In genomic region chr5:97534166-97534565, GRCh38 we compare ENCODE assay signal across 8 cellular contexts.
DNase-seq lines count a peak whose midpoint lies in the region; ATAC-seq lines count a peak whose summit lies in the region.

No MANE protein-coding gene starts in this region.

- no peak overlapping the region for H3K9ac ChIP-seq in NT2/D1 (ENCODE audit: insufficient read length, low read depth)

- H3K27me3 ChIP-seq in NT2/D1 (ENCODE audit: insufficient read depth, insufficient read length) = no peaks in the 10 kb centered on the region

- H3K36me3 ChIP-seq in NT2/D1 (ENCODE audit: insufficient read depth, insufficient read length, low read length) = no peaks in the 10 kb centered on the region

- H3K4me1 ChIP-seq in NT2/D1 (ENCODE audit: insufficient read depth, insufficient read length) = no peaks in the 10 kb centered on the region

- DNase-seq in DMS 273 treated with DMSO at 0.1 percent for 48 hours (lab: John Stamatoyannopoulos, UW) (peak; percentile 19), NT2/D1 (ENCODE audit: low read depth, low spot score) (peak; percentile 16), dedifferentiated amniotic fluid mesenchymal stem cell (ENCODE audit: extremely low spot score) (peak; percentile 89), lung microvascular endothelial cell (ENCODE audit: low read depth in 2 of 2) (peak; percentile 59 to 86), GDM1 (lab: John Stamatoyannopoulos, UW) (no peak), NCI-H446 treated with DMSO at 0.1 percent for 48 hours (lab: John Stamatoyannopoulos, UW) (no peak)

- H3K9me3 ChIP-seq in NT2/D1 (ENCODE audit: insufficient read depth, low read length) = no peaks in the 10 kb centered on the region

- ATAC-seq in GM19043 (IDR thresholded peaks at IDR 0.05; ENCODE audit: low read depth, unreplicated experiment) (peak; percentile 54), HG03097 (IDR thresholded peaks at IDR 0.05; ENCODE audit: low FRiP score, unreplicated experiment) (peak; percentile 64)

- no peak overlapping the region for H3K4me3 ChIP-seq in NT2/D1 (ENCODE audit: insufficient read length, low read depth)

Comparison
In these comparisons a context has a peak if more than half of its experiments do, and no peak if none do; other contexts are left out.
1. DNase-seq: peak in DMS 273 treated with DMSO at 0.1 percent for 48 hours (single experiment), NT2/D1 (single experiment), dedifferentiated amniotic fluid mesenchymal stem cell (single experiment) and lung microvascular endothelial cell (2 of 2); none in GDM1 (single experiment) and NCI-H446 treated with DMSO at 0.1 percent for 48 hours (single experiment).